Comparison of ENCODE assay signal across 19 cellular contexts in the genomic region with DNA sequence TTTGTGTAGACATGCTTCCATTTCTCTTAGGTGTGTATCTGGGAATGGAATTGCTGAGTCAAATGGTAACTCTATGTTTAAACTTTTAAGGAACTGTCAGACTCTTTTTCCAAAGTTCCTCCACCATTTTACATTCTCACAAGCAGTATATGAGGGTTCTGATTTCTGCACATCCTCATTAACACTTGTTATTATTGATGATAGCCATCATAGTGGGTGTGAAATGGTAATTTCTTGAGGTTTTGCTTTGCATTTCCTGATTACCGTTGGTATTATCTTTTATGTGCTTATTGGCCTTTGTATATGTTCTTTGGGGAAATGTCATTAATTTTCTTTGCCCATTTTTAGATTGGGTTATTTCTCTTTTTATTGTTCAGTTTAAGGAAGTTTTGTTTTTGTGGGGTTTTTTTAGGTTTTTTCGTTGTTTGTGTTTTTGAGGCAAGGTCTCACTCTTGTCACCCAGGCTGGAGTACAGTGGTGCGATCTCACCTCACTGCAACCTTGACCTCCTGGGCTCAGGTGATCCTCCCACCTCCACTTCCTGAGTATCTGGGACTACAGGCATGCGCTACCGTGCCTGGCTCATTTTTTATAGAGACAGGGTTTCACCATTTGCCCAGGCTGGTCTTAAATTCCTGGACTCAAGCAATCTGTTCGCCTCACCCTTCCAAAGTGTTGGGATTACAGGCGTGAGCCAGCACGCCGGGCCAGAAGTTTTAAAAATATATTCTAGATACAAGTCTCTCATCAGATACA. TPM values are rescaled to one million over a fixed set of nuclear protein-coding genes. Genes with fewer than 3 reads are reported as not detected.
DNase-seq lines count a peak whose midpoint lies in the region; ATAC-seq and TF ChIP-seq lines count a peak whose summit lies in the region.
"Had no signal": no experiment of that assay in that cellular context is flagged by ENCODE, and none has a peak within 500 bp of the region (broad histone marks: within the 10 kb centered on the region; RNA-seq: fewer than 3 reads in every experiment).

No MANE protein-coding gene starts in this region.

- no peaks in the 10 kb centered on the region for H3K27me3 ChIP-seq in SK-N-SH (ENCODE audit: insufficient read depth)
- H3K27me3 ChIP-seq in mesendoderm (ENCODE audit: insufficient read depth, low read length, poor library complexity): no peaks in the 10 kb centered on the region
- H3K27me3 ChIP-seq in effector memory CD4-positive, alpha-beta T cell (replicated peaks; ENCODE audit: control insufficient read depth, insufficient read depth, low read length, poor library complexity, severe bottlenecking): no peaks in the 10 kb centered on the region
- H3K27me3 ChIP-seq: BLaER1, spleen had no signal

- no peak overlapping the region for H3K18ac ChIP-seq in mesendoderm (ENCODE audit: low read length)

- no peak overlapping the region for H2AK5ac ChIP-seq in mesendoderm (ENCODE audit: low read length)

- TF ChIP-seq EP300 in SK-N-SH (IDR thresholded peaks at IDR 0.05; ENCODE audit: borderline replicate concordance in 1 of 2, low read depth in 1 of 2, low read length in 1 of 2): no peak

- H3K9me3 Mint-ChIP-seq in IgD-negative memory B cell: no peaks in the 10 kb centered on the region
- H3K9me3 Mint-ChIP-seq in central memory CD8-positive, alpha-beta T cell: no peaks in the 10 kb centered on the region
- H3K9me3 Mint-ChIP-seq: dendritic cell treated with granulocyte-macrophage colony-stimulating factor and Interleukin-4, amounts not matched to agents 40 ng/mL and 50 ng/mL, for 4 days had no signal

- no peak overlapping the region for H2AFZ ChIP-seq in SK-N-SH (ENCODE audit: low read depth)

- H2BK5ac ChIP-seq in mesendoderm (ENCODE audit: low read length): no peak overlapping the region

- H3K79me2 ChIP-seq in SK-N-SH (ENCODE audit: insufficient read depth) (peaks cover 29% of the 10 kb centered on the region; the same call in 1 of the 2 replicates), mesendoderm (ENCODE audit: control insufficient read depth, insufficient read depth, low read length) (no peaks in the 10 kb centered on the region)

- H3K9ac ChIP-seq in SK-N-SH (no peak overlapping the region), mesendoderm (ENCODE audit: low read length) (no peak overlapping the region)
- H3K9ac ChIP-seq: BLaER1 had no signal

- DNase-seq in SK-N-SH: no peak
- DNase-seq in central memory CD8-positive, alpha-beta T cell (ENCODE audit: low spot score in 2 of 2): no peak
- DNase-seq in mesendoderm: peak; percentile 10
- no peak for DNase-seq in KG1 (lab: John Stamatoyannopoulos, UW)
- DNase-seq in effector memory CD4-positive, alpha-beta T cell: no peak
- DNase-seq in AG08395 (ENCODE audit: low spot score): no peak
- DNase-seq: activated CD4-positive, CD25-positive, alpha-beta regulatory T cell; Karpas-422; NCI-H1105; NCI-H2107; NCI-H69; SHP77 treated with DMSO at 0.1 percent for 48 hours; spleen had no signal

- no peak overlapping the region for H2BK120ac ChIP-seq in mesendoderm (ENCODE audit: low read depth, low read length)

- no peaks in the 10 kb centered on the region for H3K9me3 ChIP-seq in SK-N-SH
- H3K9me3 ChIP-seq in effector memory CD4-positive, alpha-beta T cell (ENCODE audit: control insufficient read depth, low read length): no peaks in the 10 kb centered on the region
- H3K9me3 ChIP-seq: spleen, thoracic aorta had no signal

- no peak overlapping the region for H2BK15ac ChIP-seq in mesendoderm (replicated peaks; ENCODE audit: low read depth)

- H3K4me1 ChIP-seq in SK-N-SH (ENCODE audit: control insufficient read depth in 1 of 2, insufficient read depth in 2 of 2, low read depth in 1 of 2, low read length in 1 of 2) (no peaks in the 10 kb centered on the region), mesendoderm (ENCODE audit: control insufficient read depth, low read depth, low read length) (no peaks in the 10 kb centered on the region)
- H3K4me1 ChIP-seq in effector memory CD4-positive, alpha-beta T cell (ENCODE audit: control insufficient read depth, insufficient read depth, low read length, poor library complexity, severe bottlenecking): peaks cover 4% of the 10 kb centered on the region
- H3K4me1 ChIP-seq: BLaER1 had no signal

- peaks cover 7% of the 10 kb centered on the region for H3K79me1 ChIP-seq in mesendoderm (ENCODE audit: low read length)

- no peak overlapping the region for H3K23ac ChIP-seq in mesendoderm (ENCODE audit: low read length)

- no peak overlapping the region for H4K8ac ChIP-seq in mesendoderm (ENCODE audit: low read depth, low read length)

- no peaks in the 10 kb centered on the region for H3K27me3 Mint-ChIP-seq in IgD-negative memory B cell
- H3K27me3 Mint-ChIP-seq in central memory CD8-positive, alpha-beta T cell: no peaks in the 10 kb centered on the region
- H3K27me3 Mint-ChIP-seq: dendritic cell treated with granulocyte-macrophage colony-stimulating factor and Interleukin-4, amounts not matched to agents 40 ng/mL and 50 ng/mL, for 4 days had no signal

- POLR2A ChIA-PET in SK-N-SH (lab: Yijun Ruan, JAX): no interaction called here

- no peak overlapping the region for H3K4me3 Mint-ChIP-seq in IgD-negative memory B cell
- H3K4me3 Mint-ChIP-seq in central memory CD8-positive, alpha-beta T cell: peak overlapping the region; percentile 49
- H3K4me3 Mint-ChIP-seq: dendritic cell treated with granulocyte-macrophage colony-stimulating factor and Interleukin-4, amounts not matched to agents 40 ng/mL and 50 ng/mL, for 4 days had no signal

- no peak overlapping the region for H3K4ac ChIP-seq in mesendoderm (ENCODE audit: low read depth, low read length)

- peaks cover 4% of the 10 kb centered on the region for H3K36me3 Mint-ChIP-seq in IgD-negative memory B cell
- peaks cover 30% of the 10 kb centered on the region for H3K36me3 Mint-ChIP-seq in central memory CD8-positive, alpha-beta T cell (ENCODE audit: insufficient read depth)

- H3K4me1 Mint-ChIP-seq in IgD-negative memory B cell: peaks cover 2 to 7% (median 4%) of the 10 kb centered on the region in 3 donors
- peaks cover 61% of the 10 kb centered on the region for H3K4me1 Mint-ChIP-seq in central memory CD8-positive, alpha-beta T cell

- no peak overlapping the region for H3K27ac ChIP-seq in SK-N-SH (ENCODE audit: low read depth in 2 of 2, low read length in 1 of 2)
- no peak overlapping the region for H3K27ac ChIP-seq in mesendoderm (ENCODE audit: low read depth, low read length)
- no peak overlapping the region for H3K27ac ChIP-seq in effector memory CD4-positive, alpha-beta T cell (ENCODE audit: insufficient read depth, low read length, poor library complexity, severe bottlenecking)
- H3K27ac ChIP-seq: 22Rv1, BLaER1 had no signal

- no peak overlapping the region for H3K56ac ChIP-seq in mesendoderm (ENCODE audit: low read length)

- H3K36me3 ChIP-seq in SK-N-SH (replicated peaks in 1 of 2; ENCODE audit: control insufficient read depth in 1 of 2, insufficient read depth in 2 of 2, low read length in 1 of 2) (peaks cover 7 to 35% of the 10 kb centered on the region in 2 experiments), mesendoderm (ENCODE audit: control insufficient read depth, insufficient read depth, low read length) (no peaks in the 10 kb centered on the region)
- H3K36me3 ChIP-seq in effector memory CD4-positive, alpha-beta T cell (ENCODE audit: control insufficient read depth, insufficient read depth, low read length): peaks cover 13% of the 10 kb centered on the region

- H3K4me3 ChIP-seq in SK-N-SH (ENCODE audit: low read depth in 2 of 2, low read length in 1 of 2) (no peak overlapping the region), mesendoderm (ENCODE audit: low read length) (no peak overlapping the region)
- no peak overlapping the region for H3K4me3 ChIP-seq in effector memory CD4-positive, alpha-beta T cell (ENCODE audit: insufficient read depth, low read depth, low read length, poor library complexity, severe bottlenecking)
- H3K4me3 ChIP-seq: BLaER1, spleen, thoracic aorta had no signal

- ATAC-seq in SK-N-SH treated with all-trans-retinoic acid at 6 μM for 48 hours: no peak
- peak; percentile 67 for ATAC-seq in central memory CD8-positive, alpha-beta T cell (replicated peaks; ENCODE audit: extremely low read depth, poor library complexity, severe bottlenecking)

- WGBS in SK-N-SH (ENCODE audit: low lambda C conversion rate): 94% methylated on average over 9 of the region's 9 CpGs
- WGBS in mesendoderm (ENCODE audit: extremely low coverage, insufficient coverage, low lambda C conversion rate): no CpG with 5 or more reads among the region's 9 CpGs

- H4K20me1 ChIP-seq in SK-N-SH (ENCODE audit: insufficient read depth): no peaks in the 10 kb centered on the region
- H4K20me1 ChIP-seq: BLaER1 had no signal

- peak overlapping the region in 2 of 3 donors; percentile 17 to 83 for H3K27ac Mint-ChIP-seq in IgD-negative memory B cell
- peak overlapping the region; percentile 83 for H3K27ac Mint-ChIP-seq in central memory CD8-positive, alpha-beta T cell (ENCODE audit: low read depth)
- H3K27ac Mint-ChIP-seq: dendritic cell treated with granulocyte-macrophage colony-stimulating factor and Interleukin-4, amounts not matched to agents 40 ng/mL and 50 ng/mL, for 4 days had no signal

- TF ChIP-seq CTCF in SK-N-SH (IDR thresholded peaks at IDR 0.05): no peak

- no peak overlapping the region for H4K5ac ChIP-seq in mesendoderm (ENCODE audit: low read length)

- H3K4me2 ChIP-seq in SK-N-SH: no peak overlapping the region
- H3K4me2 ChIP-seq in mesendoderm (ENCODE audit: low read length): no peak overlapping the region
- H3K4me2 ChIP-seq: BLaER1 had no signal

- H3F3A ChIP-seq in SK-N-SH (replicated peaks; ENCODE audit: insufficient read depth): no peaks in the 10 kb centered on the region

- no peak for TF ChIP-seq RAD21 in SK-N-SH (IDR thresholded peaks at IDR 0.05; ENCODE audit: low read length)

- CTCF ChIA-PET in SK-N-SH (lab: Yijun Ruan, JAX): no interaction called here

- H3K9me2 ChIP-seq in SK-N-SH: no peaks in the 10 kb centered on the region

TF ChIP-seq in SK-N-SH treated with all-trans-retinoic acid at 6 μM for 48 hours, 23 proteins besides CTCF, POLR2A, EP300 and RAD21 (continues in another document):
- TF ChIP-seq TOX (CRISPR knock-in tag; IDR thresholded peaks at IDR 0.05; ENCODE audit: borderline replicate concordance) (no peak), ZNF565 (CRISPR knock-in tag; conservative IDR thresholded peaks at IDR 0.05; ENCODE audit: low read depth) (no peak)

TF ChIP-seq in SK-N-SH, 30 proteins besides CTCF, POLR2A, EP300 and RAD21 (continues in another document):
- TF ChIP-seq SIN3A (IDR thresholded peaks at IDR 0.05; ENCODE audit: borderline replicate concordance, low read depth, low read length) (no peak), RCOR1 (IDR thresholded peaks at IDR 0.05; ENCODE audit: low read length) (no peak), EZH2phosphoT487 (IDR thresholded peaks at IDR 0.05; ENCODE audit: borderline replicate concordance, low read depth) (no peak), YY1 (IDR thresholded peaks at IDR 0.05; ENCODE audit: low read depth) (no peak), FOSL2 (IDR thresholded peaks at IDR 0.05; ENCODE audit: borderline replicate concordance, low read depth) (no peak), CHD2 (IDR thresholded peaks at IDR 0.05; ENCODE audit: low read length, partially characterized antibody) (no peak)

RNA-seq across cellular contexts. Expression of a gene that starts 34.3 kb away (rescaled TPM):
- polyA plus RNA-seq in SK-N-SH (2012; rRNA removed) (4.4 and 7.4 TPM in 2 replicates), IgD-negative memory B cell (7.7 TPM)
- polyA plus RNA-seq in SK-N-SH (2012; cell fraction: cytosol; rRNA removed): 5.3 and 5.6 TPM in 2 replicates
- polyA plus RNA-seq in SK-N-SH (2012; cell fraction: nucleus; rRNA removed): 13.8 and 23.4 TPM in 2 replicates
- polyA plus RNA-seq in mesendoderm (2013, experiment 1 of 2): 26.1 TPM
- polyA plus RNA-seq in mesendoderm (2013, experiment 2 of 2): 27.6 TPM
